Comparison of ENCODE assay signal across 8 cellular contexts in genomic region chr1:90730247-90731022, GRCh38. TPM values are rescaled to one million over a fixed set of nuclear protein-coding genes. Genes with fewer than 3 reads are reported as not detected.
DNase-seq lines count a peak whose midpoint lies in the region; ATAC-seq and TF ChIP-seq lines count a peak whose summit lies in the region.

No MANE protein-coding gene starts in this region.

- H3K27me3 Mint-ChIP-seq in GM23338 (ENCODE audit: insufficient read depth, low read depth, poor library complexity): peaks cover 87% of the 10 kb centered on the region
- H3K27me3 Mint-ChIP-seq in activated CD4-positive, alpha-beta memory T cell treated with anti-CD3 and anti-CD28 coated beads for 36 hours: peaks cover 77% of the 10 kb centered on the region
- peaks cover 46 to 60% (median 51%) of the 10 kb centered on the region in 3 donors for H3K27me3 Mint-ChIP-seq in immature natural killer cell (ENCODE audit: low read depth in 3 of 3)

- H3K9me3 ChIP-seq in A673 (ENCODE audit: low read depth, low read length, poor library complexity, severe bottlenecking): no peaks in the 10 kb centered on the region

- peaks cover 46% of the 10 kb centered on the region for H3K4me1 Mint-ChIP-seq in GM23338
- H3K4me1 Mint-ChIP-seq in activated CD4-positive, alpha-beta memory T cell treated with anti-CD3 and anti-CD28 coated beads for 36 hours (ENCODE audit: low read depth): peaks cover 34% of the 10 kb centered on the region
- H3K4me1 Mint-ChIP-seq in immature natural killer cell: peaks cover 42 to 52% of the 10 kb centered on the region in 2 donors

- H3K4me1 ChIP-seq in A673 (ENCODE audit: insufficient read depth, low read length, poor library complexity, severe bottlenecking) (peaks cover 29% of the 10 kb centered on the region), GM23338 (ENCODE audit: insufficient read depth) (peaks cover 44% of the 10 kb centered on the region)

- H3K4me3 Mint-ChIP-seq in GM23338: peak overlapping the region; percentile 70
- H3K4me3 Mint-ChIP-seq in activated CD4-positive, alpha-beta memory T cell treated with anti-CD3 and anti-CD28 coated beads for 36 hours: peak overlapping the region; percentile 50
- H3K4me3 Mint-ChIP-seq in immature natural killer cell: peak overlapping the region; percentile 72 to 84 (median 75)

- no peaks in the 10 kb centered on the region for H3K27me3 ChIP-seq in A673 (replicated peaks; ENCODE audit: insufficient read depth, low read depth, low read length, poor library complexity)
- H3K27me3 ChIP-seq in GM23338 (ENCODE audit: insufficient read depth): peaks cover 100% of the 10 kb centered on the region

- intact Hi-C loops in A673 (cut with micrococcal nuclease; ENCODE audit: unreplicated experiment): no loop called here
- intact Hi-C loops in activated CD4-positive, alpha-beta memory T cell treated with anti-CD3 and anti-CD28 coated beads for 36 hours (cut with micrococcal nuclease): no loop called here

- H3K4me3 ChIP-seq in A673 (ENCODE audit: low read depth, low read length, poor library complexity, severe bottlenecking): peak overlapping the region; percentile 62
- peak overlapping the region; percentile 52 for H3K4me3 ChIP-seq in GM23338

- H3K27ac ChIP-seq in A673 (ENCODE audit: low read depth, low read length, poor library complexity, severe bottlenecking) (peak overlapping the region; percentile 0), GM23338 (ENCODE audit: low read depth) (no peak overlapping the region)

- BruUV-seq in A673 (replicated peaks; lab: Mats Ljungman, UMichigan): no TSS peak

- peak; percentile 11 for ATAC-seq in GM23338

- peak overlapping the region; percentile 83 for H3K4me2 ChIP-seq in GM23338

- CTCF ChIA-PET in A673 (lab: Charles Lee): interaction anchor here (2.6 kb wide), 1 partner anchor 9 kb away, joined by 15 read pairs; no protein-coding TSS in a partner anchor
- CTCF ChIA-PET in activated CD4-positive, alpha-beta memory T cell treated with anti-CD3 and anti-CD28 coated beads for 36 hours (lab: Charles Lee): interaction anchor here (0.6 to 4.5 kb wide), 14 partner anchors 9 to 1513 kb away, joined by 3 to 15 read pairs (median 4); no protein-coding TSS in a partner anchor

- DNase-seq in A673 (ENCODE audit: low spot score) (peak; percentile 75), GM23338 (ENCODE audit: low spot score) (peak; percentile 52), immature natural killer cell (no peak), HuH-7.5 (ENCODE audit: low spot score) (no peak), AG08395 (ENCODE audit: low spot score) (no peak), mucosa of gallbladder (ENCODE audit: low spot score) (no peak), SHP77 treated with DMSO at 0.1 percent for 48 hours (lab: John Stamatoyannopoulos, UW) (no peak)
- DNase-seq in activated CD4-positive, alpha-beta memory T cell treated with anti-CD3 and anti-CD28 coated beads for 36 hours: no peak

- H3F3A ChIP-seq in GM23338 (replicated peaks; ENCODE audit: low read depth): peaks cover 28% of the 10 kb centered on the region

- H3K36me3 Mint-ChIP-seq in GM23338 (ENCODE audit: low read depth) (no peaks in the 10 kb centered on the region; the same call in 2 of the 3 replicates), immature natural killer cell (peaks cover 0 to 5% (median 0%) of the 10 kb centered on the region in 3 donors)
- peaks cover 9% of the 10 kb centered on the region for H3K36me3 Mint-ChIP-seq in activated CD4-positive, alpha-beta memory T cell treated with anti-CD3 and anti-CD28 coated beads for 36 hours

- no peaks in the 10 kb centered on the region for H3K9me2 ChIP-seq in GM23338 (ENCODE audit: insufficient read depth)

- peaks cover 22% of the 10 kb centered on the region; the same call in 1 of the 2 replicates for H4K20me1 ChIP-seq in GM23338 (replicated peaks; ENCODE audit: insufficient read depth)

- POLR2A ChIA-PET in A673 (lab: Charles Lee; ENCODE audit: low non-redundant PET): interaction anchor here (0.6 kb wide), 1 partner anchor 81 kb away, joined by 7 read pairs; no protein-coding TSS in a partner anchor
- POLR2A ChIA-PET in activated CD4-positive, alpha-beta memory T cell treated with anti-CD3 and anti-CD28 coated beads for 36 hours (lab: Charles Lee): no interaction called here

- no peak overlapping the region for H2AFZ ChIP-seq in GM23338

- H3K27ac Mint-ChIP-seq in GM23338 (no peak overlapping the region), immature natural killer cell (peak overlapping the region in 1 of 6 donors; percentile 1)
- H3K27ac Mint-ChIP-seq in activated CD4-positive, alpha-beta memory T cell treated with anti-CD3 and anti-CD28 coated beads for 36 hours: no peak overlapping the region

- TF ChIP-seq CTCF in A673 (conservative IDR thresholded peaks at IDR 0.05; ENCODE audit: low read depth, low read length) (0 out of 2 replicates have a peak, but pooled peaks have one; percentile 21), GM23338 (conservative IDR thresholded peaks at IDR 0.05; ENCODE audit: low read depth in 2 of 2) (no peak)

- H3K36me3 ChIP-seq in A673 (ENCODE audit: insufficient read depth, low read length, poor library complexity, severe bottlenecking): no peaks in the 10 kb centered on the region
- H3K36me3 ChIP-seq in GM23338 (ENCODE audit: insufficient read depth): no peaks in the 10 kb centered on the region

- no peaks in the 10 kb centered on the region for H3K79me2 ChIP-seq in GM23338 (replicated peaks; ENCODE audit: insufficient read depth)

- H3K9me3 Mint-ChIP-seq in GM23338 (no peaks in the 10 kb centered on the region), immature natural killer cell (peaks cover 0 to 19% (median 6%) of the 10 kb centered on the region in 6 donors)
- no peaks in the 10 kb centered on the region for H3K9me3 Mint-ChIP-seq in activated CD4-positive, alpha-beta memory T cell treated with anti-CD3 and anti-CD28 coated beads for 36 hours

TF ChIP-seq in GM23338, 12 proteins besides CTCF, POLR2A, EP300 and RAD21:
- TF ChIP-seq STAT1 (IDR thresholded peaks at IDR 0.05; ENCODE audit: unreplicated experiment) (no peak), EZH2 (IDR thresholded peaks at IDR 0.05; ENCODE audit: low read depth, unreplicated experiment) (peak; percentile 81), EZH2phosphoT487 (IDR thresholded peaks at IDR 0.05; ENCODE audit: unreplicated experiment) (peak; percentile 57)

RNA-seq across cellular contexts. Expression of gene BARHL2, which starts 13.3 kb away (rescaled TPM):
- total RNA-seq in A673 (2021): 110 and 120 TPM in 2 replicates
- not detected in 2 replicates for total RNA-seq in GM23338 (2014; rRNA removed; shearing (Covaris generic))
- polyA plus RNA-seq in GM23338 (2016; fragmentation: Nextera tagmentation; extraction: Ambion mirVana): not detected in 2 replicates
- total RNA-seq in activated CD4-positive, alpha-beta memory T cell treated with anti-CD3 and anti-CD28 coated beads for 36 hours: not detected
- polyA plus RNA-seq in immature natural killer cell: not detected
- not detected for total RNA-seq in mucosa of gallbladder

Comparison
In these comparisons a context has a peak if more than half of its experiments do, and no peak if none do; other contexts are left out.
1. DNase-seq: peak in A673 (single experiment) and GM23338 (single experiment); none in activated CD4-positive, alpha-beta memory T cell treated with anti-CD3 and anti-CD28 coated beads for 36 hours (single experiment), immature natural killer cell (0 of 3), HuH-7.5 (single experiment), AG08395 (single experiment), mucosa of gallbladder (single experiment) and SHP77 treated with DMSO at 0.1 percent for 48 hours (single experiment).
2. RNA of gene BARHL2, which starts 13.3 kb away (total RNA-seq): 110 to 120 TPM in A673; not detected in GM23338, not detected in activated CD4-positive, alpha-beta memory T cell treated with anti-CD3 and anti-CD28 coated beads for 36 hours and not detected in mucosa of gallbladder (single experiment); every median in the first group is over 100 times any median in the second.
3. Peak in every context shown above with its lines, with median percentiles within 50 percentile points of each other: H3K4me3 Mint-ChIP-seq.